6 cellular contexts compared by ENCODE assay signal in the genomic region with DNA sequence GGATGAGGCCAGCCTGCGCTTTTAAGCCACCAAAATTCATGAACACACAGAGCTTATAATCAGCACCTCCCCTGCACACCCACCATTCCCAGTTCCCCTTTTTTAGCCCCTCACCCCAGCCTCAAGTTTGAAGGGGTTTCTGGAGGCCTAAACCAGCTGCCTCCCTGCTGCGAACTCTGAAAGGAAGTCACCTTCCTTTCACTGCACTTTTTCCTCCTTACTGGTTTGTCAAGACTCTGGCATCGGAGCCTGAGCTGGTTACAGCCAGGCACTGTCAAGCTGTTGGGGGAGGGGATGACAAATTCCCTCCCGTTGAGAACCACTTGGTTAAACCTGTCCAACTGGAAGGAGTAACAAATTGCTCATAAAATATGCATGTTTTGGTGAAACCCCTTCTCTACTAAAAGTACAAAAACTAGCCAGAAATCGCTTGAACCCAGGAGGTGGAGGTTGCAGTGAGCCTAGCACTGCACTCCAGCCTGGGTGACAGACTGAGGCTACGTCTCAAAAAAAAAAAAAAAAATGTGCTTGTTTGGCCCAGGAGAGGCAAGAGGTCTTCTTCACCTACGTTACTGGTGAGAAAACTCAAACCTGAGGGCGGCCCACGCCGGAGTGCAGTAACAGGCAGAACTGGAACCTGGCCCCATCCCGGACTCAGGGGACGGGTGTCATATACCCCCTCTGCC. TPM values are rescaled to one million over a fixed set of nuclear protein-coding genes. Genes with fewer than 3 reads are reported as not detected.
DNase-seq lines count a peak whose midpoint lies in the region; ATAC-seq lines count a peak whose summit lies in the region.

No MANE protein-coding gene starts in this region.

- H3K27me3 ChIP-seq in duodenal mucosa (ENCODE audit: control insufficient read depth in 1 of 2, insufficient read depth in 2 of 2, low read length in 2 of 2), result no peaks in the 10 kb centered on the region

- peak; percentile 21 for ATAC-seq in GM18861 (IDR thresholded peaks at IDR 0.05; ENCODE audit: unreplicated experiment)
- no peak for ATAC-seq in HG02981 (IDR thresholded peaks at IDR 0.05; ENCODE audit: unreplicated experiment)

- peak overlapping the region in 1 of 2 donors; percentile 51 for H3K9ac ChIP-seq in duodenal mucosa (ENCODE audit: low read depth in 1 of 2, low read length in 2 of 2)

- H3K4me3 ChIP-seq in duodenal mucosa (ENCODE audit: low read depth in 1 of 2, low read length in 2 of 2), result no peak overlapping the region

- H3K36me3 ChIP-seq in duodenal mucosa (ENCODE audit: control insufficient read depth in 1 of 2, insufficient read depth in 2 of 2, low read length in 2 of 2), result no peaks in the 10 kb centered on the region

- H3K9me3 ChIP-seq in duodenal mucosa (ENCODE audit: control insufficient read depth in 1 of 2, low read length in 2 of 2), result no peaks in the 10 kb centered on the region

- peaks cover 17 to 39% of the 10 kb centered on the region in 2 donors for H3K4me1 ChIP-seq in duodenal mucosa (ENCODE audit: control insufficient read depth in 1 of 2, insufficient read depth in 2 of 2, low read length in 2 of 2)

- peak overlapping the region; percentile 80 for H3K27ac ChIP-seq in duodenal mucosa (ENCODE audit: low read depth, low read length)

- DNase-seq in Kasumi-1 (lab: John Stamatoyannopoulos, UW) (peak; percentile 86 to 88), renal cortical epithelial cell (ENCODE audit: low read depth) (peak; percentile 67), kidney glomerular epithelial cell (lab: John Stamatoyannopoulos, UW) (no peak)

RNA-seq across cellular contexts. Expression of a gene that starts 0.7 kb away (rescaled TPM):
- total RNA-seq in renal cortical epithelial cell, result 2.6 and 6.5 TPM in 2 replicates

RNA-seq across cellular contexts. Expression of a gene that starts 0.7 kb away (rescaled TPM):
- total RNA-seq in renal cortical epithelial cell, result 45.5 and 135 TPM in 2 replicates

RNA-seq across cellular contexts. Expression of a gene that starts 19.2 kb away (rescaled TPM):
- total RNA-seq in renal cortical epithelial cell, result 34.2 and 46.7 TPM in 2 replicates

RNA-seq across cellular contexts. Expression of a gene that starts 36.4 kb away (rescaled TPM):
- total RNA-seq in renal cortical epithelial cell, result 65.1 and 78.4 TPM in 2 replicates

RNA-seq across cellular contexts. Expression of a gene that starts 41.1 kb away (rescaled TPM):
- total RNA-seq in renal cortical epithelial cell, result 7.2 and 8.3 TPM in 2 replicates
